In genomic region chr19:35120492-35120891, GRCh38 we compare ENCODE assay signal across 10 cellular contexts. TPM values are rescaled to one million over a fixed set of nuclear protein-coding genes. Genes with fewer than 3 reads are reported as not detected.
DNase-seq lines count a peak whose midpoint lies in the region; ATAC-seq and TF ChIP-seq lines count a peak whose summit lies in the region.
"Had no signal": no experiment of that assay in that cellular context is flagged by ENCODE, and none has a peak within 500 bp of the region (broad histone marks: within the 10 kb centered on the region; RNA-seq: fewer than 3 reads in every experiment).

No MANE protein-coding gene starts in this region.

- no peaks in the 10 kb centered on the region for H3K36me3 Mint-ChIP-seq in mesothelial cell of epicardium

- peaks cover 4% of the 10 kb centered on the region for H3K27me3 Mint-ChIP-seq in mesothelial cell of epicardium (ENCODE audit: low read depth)

- peaks cover 6% of the 10 kb centered on the region for H3K36me3 ChIP-seq in mucosa of stomach (ENCODE audit: control insufficient read depth, insufficient read depth, low read length)

- H3K4me1 ChIP-seq in mucosa of stomach (ENCODE audit: control insufficient read depth, insufficient read depth, low read length), result peaks cover 57% of the 10 kb centered on the region

- H3K9me3 ChIP-seq in mucosa of stomach (ENCODE audit: control insufficient read depth, low read length), result no peaks in the 10 kb centered on the region

- no peak overlapping the region for H3K27ac Mint-ChIP-seq in mesothelial cell of epicardium

- peak overlapping the region; percentile 56 for H3K9ac ChIP-seq in mucosa of stomach (ENCODE audit: low read length)

- in situ Hi-C loops in astrocyte of the cerebellum (cut with HindIII; ENCODE audit: low sequenced_read_pairs), result no loop called here

- ATAC-seq in activated CD4-positive, CD25-positive, alpha-beta regulatory T cell treated with anti-CD3 and anti-CD28 coated beads, Interleukin-2, amount 50 U/mL, for 24 hours, result no peak
- no peak for ATAC-seq in omental fat pad (ENCODE audit: low FRiP score)

- DNase-seq in AG09309 (ENCODE audit: low read depth) (peak; percentile 92), M059J (ENCODE audit: low read depth) (peak; percentile 52), astrocyte of the cerebellum (ENCODE audit: low read depth) (peak; percentile 5), mesothelial cell of epicardium (ENCODE audit: low spot score in 2 of 2, unreplicated experiment in 2 of 2) (no peak), omental fat pad (ENCODE audit: low spot score) (no peak)
- no peak for DNase-seq in stimulated activated CD4-positive, alpha-beta T cell treated with anti-CD3 and anti-CD28 coated beads, Interleukin-4, amount 100 ng/mL, for 4 hours
- DNase-seq: DND-41 had no signal

- H3K4me1 Mint-ChIP-seq in mesothelial cell of epicardium, result peaks cover 13% of the 10 kb centered on the region

- H3K4me3 Mint-ChIP-seq in mesothelial cell of epicardium, result no peak overlapping the region

- H3K27me3 ChIP-seq in mucosa of stomach (ENCODE audit: control insufficient read depth, insufficient read depth, low read length), result no peaks in the 10 kb centered on the region

- H3K9me3 Mint-ChIP-seq in mesothelial cell of epicardium, result no peaks in the 10 kb centered on the region

- TF ChIP-seq CTCF in AG09309 (IDR thresholded peaks at IDR 0.05; ENCODE audit: control insufficient read depth, insufficient read depth, low read depth, low read length, missing control alignments) (no peak), astrocyte of the cerebellum (IDR thresholded peaks at IDR 0.05; ENCODE audit: low read depth, low read length, missing control alignments) (no peak), mesothelial cell of epicardium (IDR thresholded peaks at IDR 0.05; ENCODE audit: unreplicated experiment) (no peak), omental fat pad (IDR thresholded peaks at IDR 0.05) (no peak)

- H3K4me3 ChIP-seq in AG09309 (ENCODE audit: control insufficient read depth, low read depth, low read length), result no peak overlapping the region
- H3K4me3 ChIP-seq in astrocyte of the cerebellum (ENCODE audit: low read depth, low read length), result no peak overlapping the region
- H3K4me3 ChIP-seq in mucosa of stomach (ENCODE audit: low read length), result peak overlapping the region; percentile 11

RNA-seq across cellular contexts. Expression of gene FXYD3, which starts 4.9 kb away (rescaled TPM):
- total RNA-seq in M059J (2014; rRNA removed; shearing (Covaris generic)), result 0.64 TPM in 1 of 2 replicates, not detected in the other
- 5.5 to 8.3 TPM (median 6.6 TPM) in 3 replicates for total RNA-seq in mesothelial cell of epicardium
- 1 to 10 TPM in 1 of 4 donors, under 1 TPM in 1, not detected in 2; 0.38 to 2.6 TPM for total RNA-seq in omental fat pad
- total RNA-seq: liver had no signal

RNA-seq across cellular contexts. Expression of gene LGI4, which starts 14.4 kb away (rescaled TPM):
- total RNA-seq in M059J (2014; rRNA removed; shearing (Covaris generic)), result not detected in 2 replicates
- total RNA-seq in mesothelial cell of epicardium, result 1.1 to 2.0 TPM (median 1.4 TPM) in 3 replicates
- 10 to 100 TPM in 1 of 4 donors, 1 to 10 TPM in 3; 6.2 to 31.1 (median 8.3) TPM for total RNA-seq in omental fat pad

RNA-seq across cellular contexts. Expression of gene FXYD1, which starts 18.1 kb away (rescaled TPM):
- not detected in 2 replicates for total RNA-seq in M059J (2014; rRNA removed; shearing (Covaris generic))
- total RNA-seq in mesothelial cell of epicardium, result 2.8 to 4.3 TPM (median 3.6 TPM) in 3 replicates
- total RNA-seq in omental fat pad, result 10 to 100 TPM; 20.5 to 32.2 (median 25.7) TPM

RNA-seq across cellular contexts. Expression of gene FXYD7, which starts 22.6 kb away (rescaled TPM):
- not detected in 2 replicates for total RNA-seq in M059J (2014; rRNA removed; shearing (Covaris generic))
- 0.41 to 1.3 TPM (median 0.69 TPM) in 3 replicates for total RNA-seq in mesothelial cell of epicardium
- total RNA-seq in omental fat pad, result not detected

RNA-seq across cellular contexts. Expression of gene FXYD5, which starts 34.0 kb away (rescaled TPM):
- total RNA-seq in M059J (2014; rRNA removed; shearing (Covaris generic)), result 183 and 256 TPM in 2 replicates
- total RNA-seq in mesothelial cell of epicardium, result 23.1 to 27.0 TPM (median 24.7 TPM) in 3 replicates
- total RNA-seq in omental fat pad, result 100 to 1,000 TPM in 1 of 4 donors, 10 to 100 TPM in 3; 68.9 to 129 (median 88.8) TPM

Comparison
In these comparisons a context has a peak if more than half of its experiments do, and no peak if none do; other contexts are left out.
1. DNase-seq: peak in AG09309 (single experiment), M059J (single experiment) and astrocyte of the cerebellum (single experiment); none in mesothelial cell of epicardium (0 of 2), omental fat pad (single experiment) and stimulated activated CD4-positive, alpha-beta T cell treated with anti-CD3 and anti-CD28 coated beads, Interleukin-4, amount 100 ng/mL, for 4 hours (0 of 2).